21 cellular contexts compared by ENCODE assay signal in genomic region chr4:85426366-85426765, GRCh38.
"Had no signal": no experiment of that assay in that cellular context is flagged by ENCODE, and none has a peak within 500 bp of the region (broad histone marks: within the 10 kb centered on the region; RNA-seq: fewer than 3 reads in every experiment).

No MANE protein-coding gene starts in this region.

- H3K79me2 ChIP-seq: hepatocyte had no signal

- H3K4me3 Mint-ChIP-seq: memory B cell; naive B cell; natural killer cell treated with Interleukin-12 subunit alpha and Interleukin-12 subunit beta and Interleukin-15 and Interleukin-18, amount 100 ng/mL, for 72 hours; neural progenitor cell; stimulated activated memory B cell treated with anti-CD40 and anti-IgM and Interleukin-4, amounts not matched to agents 10 μg/mL and 1 μg/mL and 100 μg/mL, for 72 hours had no signal

- ATAC-seq: left colon; natural killer cell treated with Interleukin-12 subunit alpha and Interleukin-12 subunit beta and Interleukin-15 and Interleukin-18, amount 100 ng/mL, for 72 hours; stimulated activated memory B cell treated with anti-CD40 and anti-IgM and Interleukin-4, amounts not matched to agents 10 μg/mL and 1 μg/mL and 100 μg/mL, for 72 hours; stimulated activated naive CD8-positive, alpha-beta T cell treated with anti-CD3 and anti-CD28 coated beads, Interleukin-15, Interleukin-2, amounts not matched to agents 100 U/mL and 50 U/mL, for 24 hours had no signal

- H3K27me3 Mint-ChIP-seq: natural killer cell treated with Interleukin-12 subunit alpha and Interleukin-12 subunit beta and Interleukin-15 and Interleukin-18, amount 100 ng/mL, for 72 hours; stimulated activated memory B cell treated with anti-CD40 and anti-IgM and Interleukin-4, amounts not matched to agents 10 μg/mL and 1 μg/mL and 100 μg/mL, for 72 hours had no signal

- H3K4me3 ChIP-seq: dorsolateral prefrontal cortex, hepatocyte, lung, neural progenitor cell, prostate gland, sigmoid colon, skin epidermis, spleen, testis, tibial artery, upper lobe of left lung had no signal

- H2AFZ ChIP-seq: hepatocyte, neural progenitor cell had no signal

- H3K27me3 ChIP-seq: dorsolateral prefrontal cortex, hepatocyte, neural progenitor cell, sigmoid colon, spleen, testis, tibial artery, upper lobe of left lung had no signal

- H3K36me3 Mint-ChIP-seq: memory B cell; naive B cell; natural killer cell treated with Interleukin-12 subunit alpha and Interleukin-12 subunit beta and Interleukin-15 and Interleukin-18, amount 100 ng/mL, for 72 hours; neural progenitor cell; stimulated activated memory B cell treated with anti-CD40 and anti-IgM and Interleukin-4, amounts not matched to agents 10 μg/mL and 1 μg/mL and 100 μg/mL, for 72 hours had no signal

- H3K36me3 ChIP-seq: neural progenitor cell, prostate gland, sigmoid colon, spleen, tibial artery, upper lobe of left lung had no signal

- H3K9me3 ChIP-seq: prostate gland, sigmoid colon, spleen, testis, tibial artery, upper lobe of left lung had no signal

- H3K27ac ChIP-seq: dorsolateral prefrontal cortex, hepatocyte, neural progenitor cell, prostate gland, sigmoid colon, skin epidermis, spleen, testis, tibial artery, upper lobe of left lung had no signal

- H3K4me2 ChIP-seq: hepatocyte, neural progenitor cell had no signal

- H3K9me3 Mint-ChIP-seq: memory B cell; neural progenitor cell; stimulated activated memory B cell treated with anti-CD40 and anti-IgM and Interleukin-4, amounts not matched to agents 10 μg/mL and 1 μg/mL and 100 μg/mL, for 72 hours had no signal

- H3K27ac Mint-ChIP-seq: memory B cell; naive B cell; natural killer cell treated with Interleukin-12 subunit alpha and Interleukin-12 subunit beta and Interleukin-15 and Interleukin-18, amount 100 ng/mL, for 72 hours; neural progenitor cell; stimulated activated memory B cell treated with anti-CD40 and anti-IgM and Interleukin-4, amounts not matched to agents 10 μg/mL and 1 μg/mL and 100 μg/mL, for 72 hours had no signal

- DNase-seq: dorsolateral prefrontal cortex; effector CD4-positive, alpha-beta T cell; left colon; naive B cell; right cardiac atrium; sigmoid colon; spleen; stimulated activated CD4-positive, alpha-beta T cell treated with anti-CD3 and anti-CD28 coated beads, Interleukin-4, amount 100 ng/mL, for 4 hours; stimulated activated naive CD8-positive, alpha-beta T cell treated with anti-CD3 and anti-CD28 coated beads, Interleukin-15, Interleukin-2, amounts not matched to agents 100 U/mL and 50 U/mL, for 24 hours; substantia nigra; testis; tibial artery; upper lobe of left lung had no signal

- H3K4me1 ChIP-seq: neural progenitor cell, prostate gland, sigmoid colon, testis, tibial artery, upper lobe of left lung had no signal
